12 cellular contexts compared by ENCODE assay signal in the genomic region with DNA sequence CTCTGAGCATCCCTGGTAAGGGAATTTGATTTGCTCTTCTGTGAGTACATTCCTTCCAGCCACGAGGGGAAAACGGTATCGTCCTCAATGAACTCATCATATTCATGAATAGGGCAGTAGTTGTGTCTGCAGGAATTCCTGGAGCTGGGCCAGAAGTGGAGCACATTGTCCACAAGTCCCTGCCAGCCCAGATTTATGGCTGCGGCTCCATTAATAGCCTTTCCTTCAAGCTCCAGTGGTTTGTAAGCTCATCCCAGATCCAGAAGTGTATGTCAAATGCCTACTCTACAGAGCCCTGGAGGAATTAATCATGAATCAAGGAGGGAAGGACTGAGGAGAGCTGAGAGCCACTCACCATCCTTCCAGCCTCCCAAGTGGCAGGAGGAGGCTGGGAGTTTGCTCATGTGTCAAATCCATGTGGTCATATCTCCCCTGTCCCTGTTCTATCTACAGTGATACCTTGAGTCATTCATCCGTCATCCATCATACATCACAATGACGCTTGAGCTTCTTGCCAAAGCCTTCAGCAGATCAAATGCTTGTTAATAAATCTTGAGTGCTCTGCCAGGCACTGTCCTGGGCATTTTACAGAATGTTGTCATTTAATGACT.
DNase-seq lines count a peak whose midpoint lies in the region; ATAC-seq, FAIRE-seq and TF ChIP-seq lines count a peak whose summit lies in the region.
"Had no signal": no experiment of that assay in that cellular context is flagged by ENCODE, and none has a peak within 500 bp of the region (broad histone marks: within the 10 kb centered on the region; RNA-seq: fewer than 3 reads in every experiment).

No MANE protein-coding gene starts in this region.

- H4K20me1 ChIP-seq in astrocyte (ENCODE audit: insufficient read depth, low read length) = no peaks in the 10 kb centered on the region

- no peaks in the 10 kb centered on the region for H3K9me3 ChIP-seq in astrocyte (ENCODE audit: insufficient read depth, low read depth, low read length)

- H3K4me1 Mint-ChIP-seq in astrocyte (ENCODE audit: low read depth, unreplicated experiment) = peaks cover 7% of the 10 kb centered on the region
- H3K4me1 Mint-ChIP-seq: endodermal cell had no signal

- H3K4me1 ChIP-seq in astrocyte (ENCODE audit: insufficient read depth, low read length) = no peaks in the 10 kb centered on the region

- H3K9me3 Mint-ChIP-seq in astrocyte (ENCODE audit: unreplicated experiment) = peaks cover 3% of the 10 kb centered on the region
- H3K9me3 Mint-ChIP-seq: endodermal cell, mesothelial cell of epicardium had no signal

- H3K36me3 ChIP-seq in astrocyte (ENCODE audit: insufficient read depth, low read length) = no peaks in the 10 kb centered on the region

- H3K27ac Mint-ChIP-seq in astrocyte (ENCODE audit: unreplicated experiment) = no peak overlapping the region
- H3K27ac Mint-ChIP-seq: endodermal cell, mesothelial cell of epicardium had no signal

- H3K9ac ChIP-seq in astrocyte (ENCODE audit: low read length) = no peak overlapping the region

- no peak overlapping the region for H3K27ac ChIP-seq in astrocyte (ENCODE audit: low read depth, low read length)

- no peak for TF ChIP-seq CTCF in astrocyte (IDR thresholded peaks at IDR 0.05; ENCODE audit: insufficient read depth, low read depth, low read length)

- no peaks in the 10 kb centered on the region for H3K79me2 ChIP-seq in astrocyte (ENCODE audit: insufficient read depth, low read length)

- H3K4me3 Mint-ChIP-seq in astrocyte (ENCODE audit: unreplicated experiment) = no peak overlapping the region
- H3K4me3 Mint-ChIP-seq: endodermal cell, mesothelial cell of epicardium had no signal

- no peak for ATAC-seq in HG03196 (IDR thresholded peaks at IDR 0.05; ENCODE audit: unreplicated experiment)

- no peak overlapping the region for H2AFZ ChIP-seq in astrocyte (ENCODE audit: low read depth, low read length)

- DNase-seq in Daoy (ENCODE audit: low read depth) (peak; percentile 79), NCI-H2196 treated with DMSO at 0.1 percent for 48 hours (lab: John Stamatoyannopoulos, UW; ENCODE audit: unreplicated experiment) (peak; percentile 18), astrocyte (ENCODE audit: low read depth) (peak; percentile 26), kidney tubule cell (ENCODE audit: low spot score) (peak; percentile 100), HUDEP-2 (lab: John Stamatoyannopoulos, UW; ENCODE audit: unreplicated experiment in 76 of 76) (no peak), inferior parietal cortex (ENCODE audit: extremely low spot score) (no peak), SIG-M5 (lab: John Stamatoyannopoulos, UW) (no peak)
- DNase-seq: endodermal cell, KBM-7, T-helper 2 cell had no signal

- H3K27me3 ChIP-seq in astrocyte (ENCODE audit: insufficient read depth, low read length) = peaks cover 10% of the 10 kb centered on the region

- peaks cover 16% of the 10 kb centered on the region for H3K27me3 Mint-ChIP-seq in astrocyte (ENCODE audit: low read depth, unreplicated experiment)

- no peak overlapping the region for H3K4me3 ChIP-seq in astrocyte (ENCODE audit: insufficient read depth, low read depth, low read length)

- no peak overlapping the region for H3K4me2 ChIP-seq in astrocyte (ENCODE audit: low read length)

- FAIRE-seq in astrocyte (lab: Jason Lieb, UNC) = no peak

- H3K36me3 Mint-ChIP-seq in astrocyte (ENCODE audit: low read depth, unreplicated experiment) = no peaks in the 10 kb centered on the region
- H3K36me3 Mint-ChIP-seq: mesothelial cell of epicardium had no signal

Comparison
In these comparisons a context has a peak if more than half of its experiments do, and no peak if none do; other contexts are left out.
1. DNase-seq: peak in Daoy (single experiment), NCI-H2196 treated with DMSO at 0.1 percent for 48 hours (single experiment), astrocyte (single experiment) and kidney tubule cell (single experiment); none in HUDEP-2 (0 of 76), inferior parietal cortex (single experiment) and SIG-M5 (single experiment).